ENCODE assay signal across 2 cellular contexts in the genomic region with DNA sequence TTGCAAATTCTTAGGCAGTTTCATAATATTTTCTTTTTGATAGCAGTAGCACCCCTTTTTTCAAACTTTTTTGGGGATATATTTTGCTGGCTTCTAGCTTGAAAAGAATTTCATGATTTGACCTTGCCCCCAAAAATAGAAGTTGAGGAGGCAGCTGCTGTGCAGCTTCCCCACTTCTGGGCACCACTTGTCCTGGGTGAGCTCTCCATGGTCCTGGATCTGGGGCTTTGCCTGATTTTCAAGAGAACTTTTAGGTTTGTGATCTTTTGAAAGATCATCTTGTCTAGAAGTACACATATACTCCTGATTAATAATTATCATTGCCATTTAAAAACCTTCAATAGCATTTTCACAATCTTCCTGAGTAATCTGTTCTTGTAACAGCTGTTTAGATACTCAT.
TF ChIP-seq lines count a peak whose summit lies in the region.

No MANE protein-coding gene starts in this region.

TF ChIP-seq in HepG2, 621 proteins besides CTCF, POLR2A, EP300 and RAD21:
- TF ChIP-seq, protein P1, sequence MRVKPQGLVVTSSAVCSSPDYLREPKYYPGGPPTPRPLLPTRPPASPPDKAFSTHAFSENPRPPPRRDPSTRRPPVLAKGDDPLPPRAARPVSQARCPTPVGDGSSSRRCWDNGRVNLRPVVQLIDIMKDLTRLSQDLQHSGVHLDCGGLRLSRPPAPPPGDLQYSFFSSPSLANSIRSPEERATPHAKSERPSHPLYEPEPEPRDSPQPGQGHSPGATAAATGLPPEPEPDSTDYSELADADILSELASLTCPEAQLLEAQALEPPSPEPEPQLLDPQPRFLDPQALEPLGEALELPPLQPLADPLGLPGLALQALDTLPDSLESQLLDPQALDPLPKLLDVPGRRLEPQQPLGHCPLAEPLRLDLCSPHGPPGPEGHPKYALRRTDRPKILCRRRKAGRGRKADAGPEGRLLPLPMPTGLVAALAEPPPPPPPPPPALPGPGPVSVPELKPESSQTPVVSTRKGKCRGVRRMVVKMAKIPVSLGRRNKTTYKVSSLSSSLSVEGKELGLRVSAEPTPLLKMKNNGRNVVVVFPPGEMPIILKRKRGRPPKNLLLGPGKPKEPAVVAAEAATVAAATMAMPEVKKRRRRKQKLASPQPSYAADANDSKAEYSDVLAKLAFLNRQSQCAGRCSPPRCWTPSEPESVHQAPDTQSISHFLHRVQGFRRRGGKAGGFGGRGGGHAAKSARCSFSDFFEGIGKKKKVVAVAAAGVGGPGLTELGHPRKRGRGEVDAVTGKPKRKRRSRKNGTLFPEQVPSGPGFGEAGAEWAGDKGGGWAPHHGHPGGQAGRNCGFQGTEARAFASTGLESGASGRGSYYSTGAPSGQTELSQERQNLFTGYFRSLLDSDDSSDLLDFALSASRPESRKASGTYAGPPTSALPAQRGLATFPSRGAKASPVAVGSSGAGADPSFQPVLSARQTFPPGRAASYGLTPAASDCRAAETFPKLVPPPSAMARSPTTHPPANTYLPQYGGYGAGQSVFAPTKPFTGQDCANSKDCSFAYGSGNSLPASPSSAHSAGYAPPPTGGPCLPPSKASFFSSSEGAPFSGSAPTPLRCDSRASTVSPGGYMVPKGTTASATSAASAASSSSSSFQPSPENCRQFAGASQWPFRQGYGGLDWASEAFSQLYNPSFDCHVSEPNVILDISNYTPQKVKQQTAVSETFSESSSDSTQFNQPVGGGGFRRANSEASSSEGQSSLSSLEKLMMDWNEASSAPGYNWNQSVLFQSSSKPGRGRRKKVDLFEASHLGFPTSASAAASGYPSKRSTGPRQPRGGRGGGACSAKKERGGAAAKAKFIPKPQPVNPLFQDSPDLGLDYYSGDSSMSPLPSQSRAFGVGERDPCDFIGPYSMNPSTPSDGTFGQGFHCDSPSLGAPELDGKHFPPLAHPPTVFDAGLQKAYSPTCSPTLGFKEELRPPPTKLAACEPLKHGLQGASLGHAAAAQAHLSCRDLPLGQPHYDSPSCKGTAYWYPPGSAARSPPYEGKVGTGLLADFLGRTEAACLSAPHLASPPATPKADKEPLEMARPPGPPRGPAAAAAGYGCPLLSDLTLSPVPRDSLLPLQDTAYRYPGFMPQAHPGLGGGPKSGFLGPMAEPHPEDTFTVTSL (CRISPR knock-in tag; IDR thresholded peaks at IDR 0.05; ENCODE audit: borderline replicate concordance) = no peak
- TF ChIP-seq, protein P2, sequence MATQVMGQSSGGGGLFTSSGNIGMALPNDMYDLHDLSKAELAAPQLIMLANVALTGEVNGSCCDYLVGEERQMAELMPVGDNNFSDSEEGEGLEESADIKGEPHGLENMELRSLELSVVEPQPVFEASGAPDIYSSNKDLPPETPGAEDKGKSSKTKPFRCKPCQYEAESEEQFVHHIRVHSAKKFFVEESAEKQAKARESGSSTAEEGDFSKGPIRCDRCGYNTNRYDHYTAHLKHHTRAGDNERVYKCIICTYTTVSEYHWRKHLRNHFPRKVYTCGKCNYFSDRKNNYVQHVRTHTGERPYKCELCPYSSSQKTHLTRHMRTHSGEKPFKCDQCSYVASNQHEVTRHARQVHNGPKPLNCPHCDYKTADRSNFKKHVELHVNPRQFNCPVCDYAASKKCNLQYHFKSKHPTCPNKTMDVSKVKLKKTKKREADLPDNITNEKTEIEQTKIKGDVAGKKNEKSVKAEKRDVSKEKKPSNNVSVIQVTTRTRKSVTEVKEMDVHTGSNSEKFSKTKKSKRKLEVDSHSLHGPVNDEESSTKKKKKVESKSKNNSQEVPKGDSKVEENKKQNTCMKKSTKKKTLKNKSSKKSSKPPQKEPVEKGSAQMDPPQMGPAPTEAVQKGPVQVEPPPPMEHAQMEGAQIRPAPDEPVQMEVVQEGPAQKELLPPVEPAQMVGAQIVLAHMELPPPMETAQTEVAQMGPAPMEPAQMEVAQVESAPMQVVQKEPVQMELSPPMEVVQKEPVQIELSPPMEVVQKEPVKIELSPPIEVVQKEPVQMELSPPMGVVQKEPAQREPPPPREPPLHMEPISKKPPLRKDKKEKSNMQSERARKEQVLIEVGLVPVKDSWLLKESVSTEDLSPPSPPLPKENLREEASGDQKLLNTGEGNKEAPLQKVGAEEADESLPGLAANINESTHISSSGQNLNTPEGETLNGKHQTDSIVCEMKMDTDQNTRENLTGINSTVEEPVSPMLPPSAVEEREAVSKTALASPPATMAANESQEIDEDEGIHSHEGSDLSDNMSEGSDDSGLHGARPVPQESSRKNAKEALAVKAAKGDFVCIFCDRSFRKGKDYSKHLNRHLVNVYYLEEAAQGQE (IDR thresholded peaks at IDR 0.05; ENCODE audit: borderline replicate concordance in 1 of 2, low read depth in 1 of 2, low read length in 2 of 2) = peak; percentile 60 to 95
- TF ChIP-seq MIER2 (CRISPR knock-in tag; IDR thresholded peaks at IDR 0.05) = peak; percentile 91
TF ChIP-seq in HepG2: peak in this region for 2.

TF ChIP-seq in WTC11, 78 proteins besides CTCF, POLR2A, EP300 and RAD21 (continued from another document):
- TF ChIP-seq, protein P3, sequence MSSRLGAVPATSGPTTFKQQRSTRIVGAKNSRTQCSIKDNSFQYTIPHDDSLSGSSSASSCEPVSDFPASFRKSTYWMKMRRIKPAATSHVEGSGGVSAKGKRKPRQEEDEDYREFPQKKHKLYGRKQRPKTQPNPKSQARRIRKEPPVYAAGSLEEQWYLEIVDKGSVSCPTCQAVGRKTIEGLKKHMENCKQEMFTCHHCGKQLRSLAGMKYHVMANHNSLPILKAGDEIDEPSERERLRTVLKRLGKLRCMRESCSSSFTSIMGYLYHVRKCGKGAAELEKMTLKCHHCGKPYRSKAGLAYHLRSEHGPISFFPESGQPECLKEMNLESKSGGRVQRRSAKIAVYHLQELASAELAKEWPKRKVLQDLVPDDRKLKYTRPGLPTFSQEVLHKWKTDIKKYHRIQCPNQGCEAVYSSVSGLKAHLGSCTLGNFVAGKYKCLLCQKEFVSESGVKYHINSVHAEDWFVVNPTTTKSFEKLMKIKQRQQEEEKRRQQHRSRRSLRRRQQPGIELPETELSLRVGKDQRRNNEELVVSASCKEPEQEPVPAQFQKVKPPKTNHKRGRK (CRISPR knock-in tag; IDR thresholded peaks at IDR 0.05; ENCODE audit: borderline replicate concordance) = no peak
- TF ChIP-seq ZNF317 (CRISPR knock-in tag; IDR thresholded peaks at IDR 0.05; ENCODE audit: borderline replicate concordance, low read depth) (no peak), ESRRA (CRISPR knock-in tag; IDR thresholded peaks at IDR 0.05; ENCODE audit: borderline replicate concordance) (no peak), IRF2 (CRISPR knock-in tag; IDR thresholded peaks at IDR 0.05; ENCODE audit: borderline replicate concordance, low read depth) (no peak)
